ENCODE assay signal across 8 cellular contexts in the genomic region with DNA sequence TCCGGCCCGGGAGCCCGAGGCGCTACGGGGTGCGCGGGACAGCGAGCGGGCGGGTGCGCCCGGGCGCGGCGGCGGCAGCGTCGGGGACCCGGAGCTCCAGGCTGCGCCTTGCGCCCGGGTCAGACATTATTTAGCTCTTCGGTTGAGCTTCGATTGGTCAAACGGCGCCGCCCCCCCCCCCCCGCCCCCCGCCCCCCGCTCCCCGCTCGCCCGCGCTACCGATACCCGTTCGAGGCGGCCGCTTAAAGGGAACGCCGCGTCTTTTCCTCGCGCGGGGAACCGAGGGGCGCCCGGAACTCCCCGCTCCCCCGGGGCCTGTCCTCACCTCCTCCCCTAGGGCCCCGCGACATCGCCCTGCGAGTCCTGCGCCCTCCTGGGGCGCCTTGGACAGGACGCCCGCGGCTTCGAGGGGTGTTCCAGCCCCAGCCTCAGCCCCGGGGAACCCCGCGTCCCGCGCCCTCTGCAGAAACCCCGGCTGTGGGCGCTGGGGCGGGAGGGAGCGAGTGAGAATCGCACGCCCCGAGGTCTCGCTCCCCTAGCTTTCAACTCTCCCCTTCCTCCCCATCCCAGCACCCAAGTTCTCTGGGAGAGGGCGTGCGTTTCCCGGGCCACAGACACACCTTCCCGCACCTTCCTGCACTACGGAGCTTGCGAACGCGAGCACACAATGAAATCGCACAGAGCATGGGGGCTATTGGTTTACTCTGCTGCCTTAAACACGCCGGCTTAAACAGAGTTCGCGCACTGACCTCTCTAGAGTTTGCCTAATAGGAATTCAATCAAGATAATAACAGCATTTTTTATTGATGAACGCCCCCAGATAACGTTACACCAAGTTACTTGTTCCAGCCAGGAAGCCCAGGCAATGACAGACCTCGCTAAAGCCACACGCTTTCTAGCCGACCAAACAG. TPM values are rescaled to one million over a fixed set of nuclear protein-coding genes. Genes with fewer than 3 reads are reported as not detected.
DNase-seq lines count a peak whose midpoint lies in the region; ATAC-seq, FAIRE-seq and TF ChIP-seq lines count a peak whose summit lies in the region.

A gene (minus strand): TSS at position 105 of the 911 bp plus-strand sequence. CDS start 41,891 bp downstream, outside the sequence.

- DNase-seq in CD8-positive, alpha-beta T cell, result no peak
- peak; percentile 44 for DNase-seq in GM20000 (ENCODE audit: low spot score)
- peak in 1 of 2 experiments; percentile 45 for DNase-seq in PC-9
- peak in 3 of 10 donors; percentile 10 to 45 (median 19) for DNase-seq in dorsolateral prefrontal cortex
- no peak for DNase-seq in memory B cell (ENCODE audit: low spot score in 2 of 2)
- DNase-seq in putamen (ENCODE audit: low spot score), result no peak
- DNase-seq in GM12892 (ENCODE audit: insufficient read length), result no peak

- H4K20me1 ChIP-seq in PC-9 (ENCODE audit: insufficient read depth), result 0 out of 2 replicates have a peak, but pooled peaks cover 2% of the 10 kb centered on the region

- H3K9me3 Mint-ChIP-seq in CD8-positive, alpha-beta T cell, result no peaks in the 10 kb centered on the region
- H3K9me3 Mint-ChIP-seq in memory B cell, result no peaks in the 10 kb centered on the region

- H3K9me2 ChIP-seq in PC-9 (ENCODE audit: insufficient read depth), result 0 out of 2 replicates have a peak, but pooled peaks cover 3% of the 10 kb centered on the region

- TF ChIP-seq POLR2A in GM12892 (IDR thresholded peaks at IDR 0.05; ENCODE audit: low read depth, low read length), result no peak

- no peak for TF ChIP-seq CTCF in CD8-positive, alpha-beta T cell (IDR thresholded peaks at IDR 0.05)
- TF ChIP-seq CTCF in GM20000 (IDR thresholded peaks at IDR 0.05; ENCODE audit: extremely low read depth, missing control alignments) (no peak), PC-9 (conservative IDR thresholded peaks at IDR 0.05) (no peak), dorsolateral prefrontal cortex (IDR thresholded peaks at IDR 0.05 in 54 of 56, conservative IDR thresholded peaks at IDR 0.05 in 2 of 56; ENCODE audit: low read depth in 1 of 56, partially characterized antibody in 56 of 56) (peak in 1 of 56 donors; percentile 1)

- peaks cover 26% of the 10 kb centered on the region for H3K4me1 Mint-ChIP-seq in CD8-positive, alpha-beta T cell (ENCODE audit: low read depth)
- peaks cover 20% of the 10 kb centered on the region for H3K4me1 Mint-ChIP-seq in memory B cell

- peaks cover 57% of the 10 kb centered on the region for H3K27me3 Mint-ChIP-seq in CD8-positive, alpha-beta T cell (ENCODE audit: low read depth)
- peaks cover 32% of the 10 kb centered on the region for H3K27me3 Mint-ChIP-seq in memory B cell

- H3K36me3 Mint-ChIP-seq in CD8-positive, alpha-beta T cell, result no peaks in the 10 kb centered on the region
- H3K36me3 Mint-ChIP-seq in memory B cell, result no peaks in the 10 kb centered on the region

- intact Hi-C loops in CD8-positive, alpha-beta T cell (cut with DNase I, micrococcal nuclease), result no loop called here
- intact Hi-C loops in PC-9 (cut with micrococcal nuclease; ENCODE audit: unreplicated experiment) (loop anchor here (2.0 to 5.0 kb wide), 4 partner anchors 232 to 1457 kb away; no protein-coding TSS in a partner anchor), dorsolateral prefrontal cortex (cut with DNase I) (loop anchor here in 1 of 2 donors (5.0 kb wide), 1 partner anchor 997 kb away; no protein-coding TSS in a partner anchor)

- peak within 1 kb of the TSS; percentile 91 for H2AFZ ChIP-seq in PC-9

- no peaks in the 10 kb centered on the region for H3F3A ChIP-seq in PC-9 (ENCODE audit: insufficient read depth, low read depth)

- under 1% methylated on average over 90 of the region's 91 CpGs for WGBS in urinary bladder

- H3K27ac Mint-ChIP-seq in CD8-positive, alpha-beta T cell, result no peak within 1 kb of the TSS
- H3K27ac Mint-ChIP-seq in memory B cell, result peak within 1 kb of the TSS; percentile 62

- peak within 1 kb of the TSS; percentile 77 for H3K4me3 Mint-ChIP-seq in CD8-positive, alpha-beta T cell
- H3K4me3 Mint-ChIP-seq in memory B cell, result peak within 1 kb of the TSS; percentile 88

- peak within 1 kb of the TSS; percentile 91 for H3K4me2 ChIP-seq in PC-9

- POLR2A ChIA-PET in CD8-positive, alpha-beta T cell (lab: Charles Lee), result no interaction called here
- POLR2A ChIA-PET in PC-9 (lab: Charles Lee; ENCODE audit: unreplicated experiment), result interaction anchor here (0.5 to 0.8 kb wide), 6 partner anchors 173 to 1629 kb away, joined by 3 to 27 read pairs (median 4); no protein-coding TSS in a partner anchor

- H3K27me3 ChIP-seq in CD8-positive, alpha-beta T cell (ENCODE audit: insufficient read depth, low read length), result peaks cover 3% of the 10 kb centered on the region
- peaks cover 33% of the 10 kb centered on the region for H3K27me3 ChIP-seq in PC-9 (ENCODE audit: insufficient read depth, low read depth)
- peaks cover 0 to 60% (median 25%) of the 10 kb centered on the region in 45 donors for H3K27me3 ChIP-seq in dorsolateral prefrontal cortex

- no peak for FAIRE-seq in GM12892 (lab: Jason Lieb, UNC)

- no TSS peak for BruUV-seq in PC-9 (replicated peaks; lab: Mats Ljungman, UMichigan)

- H3K79me2 ChIP-seq in PC-9 (ENCODE audit: low read depth), result no peaks in the 10 kb centered on the region

- CTCF ChIA-PET in CD8-positive, alpha-beta T cell (lab: Charles Lee), result no interaction called here
- CTCF ChIA-PET in PC-9 (lab: Charles Lee), result interaction anchor here (0.6 to 1.1 kb wide), 3 partner anchors 345 to 1628 kb away, joined by 3 to 25 read pairs (median 5); no protein-coding TSS in a partner anchor

- no peaks in the 10 kb centered on the region for H3K9me3 ChIP-seq in CD8-positive, alpha-beta T cell (ENCODE audit: low read length)
- no peaks in the 10 kb centered on the region for H3K9me3 ChIP-seq in PC-9 (ENCODE audit: insufficient read depth, low read depth)

- peaks cover 18% of the 10 kb centered on the region for H3K4me1 ChIP-seq in CD8-positive, alpha-beta T cell (ENCODE audit: insufficient read depth, low read length)
- H3K4me1 ChIP-seq in PC-9 (replicated peaks; ENCODE audit: insufficient read depth) (peaks cover 23% of the 10 kb centered on the region), urinary bladder (ENCODE audit: insufficient read depth) (no peaks in the 10 kb centered on the region)

- H3K27ac ChIP-seq in CD8-positive, alpha-beta T cell (ENCODE audit: low read depth, low read length), result no peak within 1 kb of the TSS
- no peak within 1 kb of the TSS for H3K27ac ChIP-seq in PC-9
- H3K27ac ChIP-seq in dorsolateral prefrontal cortex, result no peak within 1 kb of the TSS
- peak within 1 kb of the TSS; percentile 38 for H3K27ac ChIP-seq in urinary bladder (ENCODE audit: low read depth)

- no peaks in the 10 kb centered on the region for H3K36me3 ChIP-seq in CD8-positive, alpha-beta T cell (ENCODE audit: insufficient read depth, low read length)
- no peaks in the 10 kb centered on the region for H3K36me3 ChIP-seq in PC-9 (ENCODE audit: low read depth)
- no peaks in the 10 kb centered on the region for H3K36me3 ChIP-seq in urinary bladder (ENCODE audit: insufficient read depth)

- H3K4me3 ChIP-seq in CD8-positive, alpha-beta T cell (ENCODE audit: low read depth, low read length), result peak within 1 kb of the TSS; percentile 40
- peak within 1 kb of the TSS; percentile 64 for H3K4me3 ChIP-seq in PC-9
- peak within 1 kb of the TSS; percentile 37 to 77 (median 61) for H3K4me3 ChIP-seq in dorsolateral prefrontal cortex
- peak within 1 kb of the TSS; percentile 60 for H3K4me3 ChIP-seq in urinary bladder (ENCODE audit: low read depth, low read length)

- ATAC-seq in CD8-positive, alpha-beta T cell, result no peak
- ATAC-seq in memory B cell (ENCODE audit: low read depth), result peak; percentile 52

RNA-seq across cellular contexts. Expression of the gene that starts here (rescaled TPM):
- total RNA-seq in CD8-positive, alpha-beta T cell, result not detected
- total RNA-seq in PC-9 (2021), result 5.4 TPM in 2 replicates
- 10 to 100 TPM in 1 of 120 experiments, 1 to 10 TPM in 112, under 1 TPM in 7; 0.43 to 15.2 (median 2.8) TPM for total RNA-seq in dorsolateral prefrontal cortex
- 3.3 TPM for total RNA-seq in urinary bladder
- 2.4 TPM for polyA plus RNA-seq in urinary bladder
- not detected for polyA plus RNA-seq in GM12892 (2012; ENCODE audit: missing spikeins)
